8 cellular contexts compared by ENCODE assay signal in genomic region chr6:42781546-42781810, GRCh38. TPM values are rescaled to one million over a fixed set of nuclear protein-coding genes. Genes with fewer than 3 reads are reported as not detected.
DNase-seq lines count a peak whose midpoint lies in the region; ATAC-seq and TF ChIP-seq lines count a peak whose summit lies in the region.

No MANE protein-coding gene starts in this region.

- peak overlapping the region; percentile 98 for H3K4me3 Mint-ChIP-seq in activated naive CD8-positive, alpha-beta T cell

- 0% methylated on average over 4 of the region's 4 CpGs for WGBS in urinary bladder

- peak overlapping the region; percentile 77 to 78 for H3K4me3 ChIP-seq in right atrium auricular region
- peak overlapping the region; percentile 63 to 73 for H3K4me3 ChIP-seq in left lung
- peak overlapping the region; percentile 95 for H3K4me3 ChIP-seq in urinary bladder (ENCODE audit: low read depth, low read length)

- H3K9me3 ChIP-seq in right atrium auricular region = no peaks in the 10 kb centered on the region
- H3K9me3 ChIP-seq in left lung = no peaks in the 10 kb centered on the region

- no peaks in the 10 kb centered on the region for H3K36me3 Mint-ChIP-seq in activated naive CD8-positive, alpha-beta T cell

- peak overlapping the region; percentile 95 for H3K27ac Mint-ChIP-seq in activated naive CD8-positive, alpha-beta T cell

- H3K27ac ChIP-seq in right atrium auricular region (peak overlapping the region; percentile 99), left lung (peak overlapping the region; percentile 100), urinary bladder (ENCODE audit: low read depth) (peak overlapping the region; percentile 90)

- H3K27me3 Mint-ChIP-seq in activated naive CD8-positive, alpha-beta T cell = no peaks in the 10 kb centered on the region

- peaks cover 35% of the 10 kb centered on the region for H3K4me1 Mint-ChIP-seq in activated naive CD8-positive, alpha-beta T cell (ENCODE audit: low read depth)

- ATAC-seq in left cardiac atrium (no peak), left lung (no peak), GM21717 (IDR thresholded peaks at IDR 0.05; ENCODE audit: unreplicated experiment) (no peak)

- H3K36me3 ChIP-seq in right atrium auricular region = no peaks in the 10 kb centered on the region
- H3K36me3 ChIP-seq in left lung = no peaks in the 10 kb centered on the region
- H3K36me3 ChIP-seq in urinary bladder (ENCODE audit: insufficient read depth) = no peaks in the 10 kb centered on the region

- H3K9me3 Mint-ChIP-seq in activated naive CD8-positive, alpha-beta T cell (ENCODE audit: low read depth) = no peaks in the 10 kb centered on the region

- no peak for DNase-seq in right atrium auricular region (ENCODE audit: low spot score)
- DNase-seq in left cardiac atrium = no peak
- DNase-seq in left lung = no peak
- DNase-seq in cerebellum (ENCODE audit: low spot score) = no peak
- no peak for DNase-seq in NCI-H187 (lab: John Stamatoyannopoulos, UW)

- H3K27me3 ChIP-seq in right atrium auricular region (no peaks in the 10 kb centered on the region), left lung (no peaks in the 10 kb centered on the region)

- intact Hi-C loops in left cardiac atrium (cut with DNase I) = loop anchor here in 1 of 2 donors (2.0 kb wide), 1 partner anchor 35 kb away; the partner anchor contains the start of gene TBCC
- intact Hi-C loops in left lung (cut with DNase I) = no loop called here

- TF ChIP-seq CTCF in right atrium auricular region (IDR thresholded peaks at IDR 0.05) (no peak), left lung (IDR thresholded peaks at IDR 0.05) (no peak)

- peaks cover 0 to 22% of the 10 kb centered on the region in 2 donors for H3K4me1 ChIP-seq in right atrium auricular region
- peaks cover 20 to 44% of the 10 kb centered on the region in 2 donors for H3K4me1 ChIP-seq in left lung
- no peaks in the 10 kb centered on the region for H3K4me1 ChIP-seq in urinary bladder (ENCODE audit: insufficient read depth)

RNA-seq across cellular contexts. Expression of gene BICRAL, which starts 0.4 kb away (rescaled TPM):
- total RNA-seq in right atrium auricular region = 10 to 100 TPM in 1 of 2 donors, 1 to 10 TPM in 1; 9.6 to 14.1 TPM
- 10 to 100 TPM; 10.0 to 10.7 TPM for total RNA-seq in left cardiac atrium
- total RNA-seq in left lung = 10 to 100 TPM; 12.6 to 15.9 TPM
- 16.2 TPM for total RNA-seq in urinary bladder
- polyA plus RNA-seq in urinary bladder = 12.3 TPM
- 20.2 TPM for total RNA-seq in cerebellum

RNA-seq across cellular contexts. Expression of gene TBCC, which starts 35.6 kb away (rescaled TPM):
- 10 to 100 TPM; 18.8 to 21.4 TPM for total RNA-seq in right atrium auricular region
- 10 to 100 TPM; 12.2 to 13.0 TPM for total RNA-seq in left cardiac atrium
- 10 to 100 TPM; 16.8 to 20.4 TPM for total RNA-seq in left lung
- 31.4 TPM for total RNA-seq in urinary bladder
- 29.8 TPM for polyA plus RNA-seq in urinary bladder
- 29.6 TPM for total RNA-seq in cerebellum

RNA-seq across cellular contexts. Expression of gene PRPH2, which starts 59.1 kb away (rescaled TPM):
- total RNA-seq in right atrium auricular region (1 to 10 TPM in 1 of 2 donors, under 1 TPM in 1; 0.90 to 1.1 TPM), left cardiac atrium (1 to 10 TPM; 1.1 to 1.2 TPM), left lung (1 to 10 TPM; 1.7 to 1.9 TPM), urinary bladder (5.1 TPM), cerebellum (5.4 TPM)
- 1.1 TPM for polyA plus RNA-seq in urinary bladder
